17 cellular contexts compared by ENCODE assay signal in the genomic region with DNA sequence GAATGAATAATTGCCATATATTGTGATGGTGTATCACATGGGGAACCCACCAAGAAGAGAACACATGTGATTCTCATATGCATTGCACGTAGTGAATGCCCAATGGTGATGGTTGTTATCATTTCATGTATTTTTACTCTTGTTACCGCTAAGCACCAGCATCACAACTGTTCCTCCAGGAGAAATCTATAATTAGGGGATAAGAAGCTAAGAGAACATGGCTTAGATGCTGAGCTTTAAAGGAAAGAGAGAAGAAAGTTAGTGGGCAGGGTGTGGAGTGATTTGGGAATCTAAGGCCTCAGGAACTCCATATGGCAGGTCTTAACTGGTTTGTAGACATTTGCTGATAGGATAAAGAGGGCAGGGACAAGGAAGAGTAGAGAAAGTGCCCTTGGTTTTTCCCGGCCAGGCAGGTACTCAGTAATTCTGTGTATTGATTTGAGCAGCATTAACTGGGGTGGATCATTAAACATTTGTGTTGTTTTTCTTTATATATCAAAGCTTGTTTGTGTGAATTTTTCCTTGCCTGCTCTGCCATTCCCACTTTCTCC.
DNase-seq lines count a peak whose midpoint lies in the region; ATAC-seq and TF ChIP-seq lines count a peak whose summit lies in the region.
"Had no signal": no experiment of that assay in that cellular context is flagged by ENCODE, and none has a peak within 500 bp of the region (broad histone marks: within the 10 kb centered on the region; RNA-seq: fewer than 3 reads in every experiment).

No MANE protein-coding gene starts in this region.

- 74 to 87% (median 85%) methylated on average over 3 of the region's 3 CpGs for WGBS in adrenal gland, 4 donors
- WGBS in right cardiac atrium: 84% methylated on average over 3 of the region's 3 CpGs
- 98% methylated on average over 3 of the region's 3 CpGs for WGBS in thyroid gland, 2 donors
- no CpG with 5 or more reads among the region's 3 CpGs for WGBS in mesendoderm (ENCODE audit: extremely low coverage, insufficient coverage, low lambda C conversion rate)

- H3K36me3 ChIP-seq in adrenal gland (replicated peaks in 1 of 2): no peaks in the 10 kb centered on the region
- peaks cover 5 to 9% of the 10 kb centered on the region in 2 donors for H3K36me3 ChIP-seq in thyroid gland
- peaks cover 2% of the 10 kb centered on the region for H3K36me3 ChIP-seq in mesendoderm (ENCODE audit: control insufficient read depth, insufficient read depth, low read length)

- no peak overlapping the region for H3K18ac ChIP-seq in mesendoderm (ENCODE audit: low read length)

- H3K27ac Mint-ChIP-seq in stimulated activated effector memory CD8-positive, alpha-beta T cell treated with anti-CD3 and anti-CD28 coated beads, Interleukin-12 subunit alpha, Interleukin-12 subunit beta, amount 100 ng/mL, for 72 hours: peak overlapping the region; percentile 20
- H3K27ac Mint-ChIP-seq: activated CD4-positive, alpha-beta memory T cell treated with anti-CD3 and anti-CD28 coated beads for 36 hours; activated T-cell treated with anti-CD3 and anti-CD28 coated beads, Interleukin-2, amount 50 U/mL, for 72 hours had no signal

- no peaks in the 10 kb centered on the region for H3K27me3 ChIP-seq in adrenal gland
- H3K27me3 ChIP-seq in right cardiac atrium (ENCODE audit: control insufficient read depth, insufficient read depth): no peaks in the 10 kb centered on the region
- no peaks in the 10 kb centered on the region for H3K27me3 ChIP-seq in thyroid gland
- H3K27me3 ChIP-seq in mesendoderm (ENCODE audit: insufficient read depth, low read length, poor library complexity): no peaks in the 10 kb centered on the region
- H3K27me3 ChIP-seq: BLaER1 treated with 17β-estradiol and CSF1 and Interleukin-3, amounts not matched to agents 10 nM and 100 nM; esophagus squamous epithelium; suprapubic skin had no signal

- no peak overlapping the region for H3K4me3 ChIP-seq in adrenal gland
- H3K4me3 ChIP-seq in right cardiac atrium (ENCODE audit: low read length): no peak overlapping the region
- H3K4me3 ChIP-seq in thyroid gland (replicated peaks in 1 of 3): no peak overlapping the region
- no peak overlapping the region for H3K4me3 ChIP-seq in mesendoderm (ENCODE audit: low read length)
- H3K4me3 ChIP-seq: BLaER1 treated with 17β-estradiol and CSF1 and Interleukin-3, amounts not matched to agents 10 nM and 100 nM; esophagus squamous epithelium; suprapubic skin had no signal

- no peak overlapping the region for H3K4me3 Mint-ChIP-seq in stimulated activated effector memory CD8-positive, alpha-beta T cell treated with anti-CD3 and anti-CD28 coated beads, Interleukin-12 subunit alpha, Interleukin-12 subunit beta, amount 100 ng/mL, for 72 hours
- H3K4me3 Mint-ChIP-seq: activated CD4-positive, alpha-beta memory T cell treated with anti-CD3 and anti-CD28 coated beads for 36 hours; activated T-cell treated with anti-CD3 and anti-CD28 coated beads, Interleukin-2, amount 50 U/mL, for 72 hours had no signal

- H3K4me1 ChIP-seq in adrenal gland (replicated peaks in 1 of 2): peaks cover 38 to 72% of the 10 kb centered on the region in 2 donors
- H3K4me1 ChIP-seq in right cardiac atrium (ENCODE audit: control insufficient read depth, insufficient read depth, low read length): peaks cover 17% of the 10 kb centered on the region
- H3K4me1 ChIP-seq in thyroid gland: no peaks in the 10 kb centered on the region
- H3K4me1 ChIP-seq in mesendoderm (ENCODE audit: control insufficient read depth, low read depth, low read length): peaks cover 18% of the 10 kb centered on the region

- no peak overlapping the region for H3K56ac ChIP-seq in mesendoderm (ENCODE audit: low read length)

- H4K5ac ChIP-seq in mesendoderm (ENCODE audit: low read length): no peak overlapping the region

- peaks cover 5% of the 10 kb centered on the region for H3K79me1 ChIP-seq in mesendoderm (ENCODE audit: low read length)

- no peak overlapping the region for H3K23ac ChIP-seq in mesendoderm (ENCODE audit: low read length)

- H3K9me3 Mint-ChIP-seq in stimulated activated effector memory CD8-positive, alpha-beta T cell treated with anti-CD3 and anti-CD28 coated beads, Interleukin-12 subunit alpha, Interleukin-12 subunit beta, amount 100 ng/mL, for 72 hours: no peaks in the 10 kb centered on the region
- H3K9me3 Mint-ChIP-seq: activated CD4-positive, alpha-beta memory T cell treated with anti-CD3 and anti-CD28 coated beads for 36 hours; activated T-cell treated with anti-CD3 and anti-CD28 coated beads, Interleukin-2, amount 50 U/mL, for 72 hours had no signal

- DNase-seq in NCI-H524 (lab: John Stamatoyannopoulos, UW) (peak; percentile 45 to 75), adrenal gland (no peak), right cardiac atrium (no peak), DMS114 treated with DMSO at 0.1 percent for 48 hours (lab: John Stamatoyannopoulos, UW; ENCODE audit: unreplicated experiment) (no peak), thyroid gland (no peak), mesendoderm (no peak), HK-2 (ENCODE audit: unreplicated experiment) (no peak)
- DNase-seq in stimulated activated effector memory CD8-positive, alpha-beta T cell treated with anti-CD3 and anti-CD28 coated beads, Interleukin-12 subunit alpha, Interleukin-12 subunit beta, amount 100 ng/mL, for 72 hours (ENCODE audit: low spot score in 2 of 2): no peak
- DNase-seq: activated CD4-positive, alpha-beta memory T cell treated with anti-CD3 and anti-CD28 coated beads for 36 hours; activated T-cell treated with anti-CD3 and anti-CD28 coated beads, Interleukin-2, amount 50 U/mL, for 72 hours; DMS79 treated with DMSO at 0.1 percent for 48 hours; esophagus squamous epithelium; NCI-H187 treated with DMSO at 0.1 percent for 48 hours; NCI-H526 treated with DMSO at 0.1 percent for 48 hours had no signal

- H4K8ac ChIP-seq in mesendoderm (ENCODE audit: low read depth, low read length): no peak overlapping the region

- H2BK15ac ChIP-seq in mesendoderm (replicated peaks; ENCODE audit: low read depth): no peak overlapping the region

- no peak overlapping the region for H2AK5ac ChIP-seq in mesendoderm (ENCODE audit: low read length)

- H3K9me3 ChIP-seq in adrenal gland (replicated peaks in 1 of 3): no peaks in the 10 kb centered on the region
- H3K9me3 ChIP-seq in right cardiac atrium (ENCODE audit: control insufficient read depth, low read length): no peaks in the 10 kb centered on the region
- H3K9me3 ChIP-seq in thyroid gland: no peaks in the 10 kb centered on the region
- H3K9me3 ChIP-seq: esophagus squamous epithelium, suprapubic skin had no signal

- no peak for TF ChIP-seq POLR2A in adrenal gland (IDR thresholded peaks at IDR 0.05)
- no peak for TF ChIP-seq POLR2A in thyroid gland (IDR thresholded peaks at IDR 0.05)

- TF ChIP-seq CTCF in adrenal gland (IDR thresholded peaks at IDR 0.05) (no peak), thyroid gland (IDR thresholded peaks at IDR 0.05) (no peak)

- H3K4me2 ChIP-seq in mesendoderm (ENCODE audit: low read length): no peak overlapping the region
- H3K4me2 ChIP-seq: BLaER1 treated with 17β-estradiol and CSF1 and Interleukin-3, amounts not matched to agents 10 nM and 100 nM had no signal

- H3K36me3 Mint-ChIP-seq in stimulated activated effector memory CD8-positive, alpha-beta T cell treated with anti-CD3 and anti-CD28 coated beads, Interleukin-12 subunit alpha, Interleukin-12 subunit beta, amount 100 ng/mL, for 72 hours: peaks cover 43% of the 10 kb centered on the region

- H3K9ac ChIP-seq in mesendoderm (ENCODE audit: low read length): no peak overlapping the region
- H3K9ac ChIP-seq: BLaER1 treated with 17β-estradiol and CSF1 and Interleukin-3, amounts not matched to agents 10 nM and 100 nM had no signal

- no peak overlapping the region for H3K4ac ChIP-seq in mesendoderm (ENCODE audit: low read depth, low read length)

- no peak overlapping the region for H2BK120ac ChIP-seq in mesendoderm (ENCODE audit: low read depth, low read length)

- ATAC-seq in right cardiac atrium: no peak
- no peak for ATAC-seq in stimulated activated effector memory CD8-positive, alpha-beta T cell treated with anti-CD3 and anti-CD28 coated beads, Interleukin-12 subunit alpha, Interleukin-12 subunit beta, amount 100 ng/mL, for 72 hours
- ATAC-seq: activated T-cell treated with anti-CD3 and anti-CD28 coated beads, Interleukin-2, amount 50 U/mL, for 72 hours; Panc1 had no signal

- H3K79me2 ChIP-seq in mesendoderm (ENCODE audit: control insufficient read depth, insufficient read depth, low read length): no peaks in the 10 kb centered on the region

- peaks cover 49% of the 10 kb centered on the region for H3K4me1 Mint-ChIP-seq in stimulated activated effector memory CD8-positive, alpha-beta T cell treated with anti-CD3 and anti-CD28 coated beads, Interleukin-12 subunit alpha, Interleukin-12 subunit beta, amount 100 ng/mL, for 72 hours

- intact Hi-C loops in adrenal gland (cut with DNase I) (no loop called here), right cardiac atrium (cut with DNase I) (no loop called here), thyroid gland (cut with DNase I) (no loop called here)

- H3K27ac ChIP-seq in adrenal gland (peak overlapping the region in 3 of 5 donors; percentile 19 to 70 (median 35)), right cardiac atrium (ENCODE audit: low read length) (peak overlapping the region; percentile 91), thyroid gland (no peak overlapping the region), mesendoderm (ENCODE audit: low read depth, low read length) (no peak overlapping the region)
- H3K27ac ChIP-seq: BLaER1 treated with 17β-estradiol and CSF1 and Interleukin-3, amounts not matched to agents 10 nM and 100 nM; esophagus squamous epithelium; suprapubic skin had no signal

- no peak overlapping the region for H2BK5ac ChIP-seq in mesendoderm (ENCODE audit: low read length)

Comparison
In these comparisons a context has a peak if more than half of its experiments do, and no peak if none do; other contexts are left out.
1. DNase-seq: peak in NCI-H524 (2 of 2); none in adrenal gland (0 of 7), right cardiac atrium (0 of 3), stimulated activated effector memory CD8-positive, alpha-beta T cell treated with anti-CD3 and anti-CD28 coated beads, Interleukin-12 subunit alpha, Interleukin-12 subunit beta, amount 100 ng/mL, for 72 hours (0 of 2), DMS114 treated with DMSO at 0.1 percent for 48 hours (single experiment), thyroid gland (0 of 2), mesendoderm (single experiment) and HK-2 (single experiment).
2. H3K27ac ChIP-seq: peak in adrenal gland (3 of 5) and right cardiac atrium (single experiment); none in thyroid gland (0 of 3) and mesendoderm (single experiment).